In the genomic region with DNA sequence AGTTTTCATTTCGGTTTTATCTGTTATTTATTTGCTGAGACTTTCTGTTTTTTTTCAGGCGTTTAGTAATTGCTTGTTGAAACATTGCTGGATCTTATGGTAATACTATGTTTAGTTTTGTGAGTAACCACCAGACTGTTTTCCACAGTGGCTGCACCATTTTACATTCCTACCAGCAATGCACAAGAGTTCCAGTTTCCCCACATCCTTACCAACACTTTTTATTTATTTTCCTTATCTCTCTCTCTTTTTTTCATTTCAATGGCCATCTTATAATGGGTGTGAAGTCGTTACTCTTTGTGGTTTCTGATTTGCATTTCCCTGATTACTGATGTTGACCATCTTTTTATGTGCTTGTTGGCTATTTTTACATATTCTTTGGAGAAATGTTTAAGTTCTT, we compare ENCODE assay signal across 21 cellular contexts. TPM values are rescaled to one million over a fixed set of nuclear protein-coding genes. Genes with fewer than 3 reads are reported as not detected.
DNase-seq lines count a peak whose midpoint lies in the region; ATAC-seq and TF ChIP-seq lines count a peak whose summit lies in the region.
"Had no signal": no experiment of that assay in that cellular context is flagged by ENCODE, and none has a peak within 500 bp of the region (broad histone marks: within the 10 kb centered on the region; RNA-seq: fewer than 3 reads in every experiment).

No MANE protein-coding gene starts in this region.

- H2AFZ ChIP-seq in OCI-LY7 (ENCODE audit: low read length), result no peak overlapping the region
- H2AFZ ChIP-seq: GM23248 had no signal

- TF ChIP-seq CTCF in activated CD8-positive, alpha-beta T cell treated with anti-CD3 and anti-CD28 coated beads for 36 hours (IDR thresholded peaks at IDR 0.05), result no peak
- no peak for TF ChIP-seq CTCF in OCI-LY7 (conservative IDR thresholded peaks at IDR 0.05; ENCODE audit: low read length)
- no peak for TF ChIP-seq CTCF in endothelial cell (IDR thresholded peaks at IDR 0.05; ENCODE audit: unreplicated experiment)
- TF ChIP-seq CTCF in gastrocnemius medialis (IDR thresholded peaks at IDR 0.05 in 4 of 5, conservative IDR thresholded peaks at IDR 0.05 in 1 of 5), result no peak

- H3K27me3 ChIP-seq in gastrocnemius medialis, result no peaks in the 10 kb centered on the region
- H3K27me3 ChIP-seq: spleen, thyroid gland had no signal

- peaks cover 19% of the 10 kb centered on the region for H3K36me3 Mint-ChIP-seq in activated CD8-positive, alpha-beta T cell treated with anti-CD3 and anti-CD28 coated beads for 36 hours (ENCODE audit: low read depth)
- peaks cover 16% of the 10 kb centered on the region for H3K36me3 Mint-ChIP-seq in activated CD8-positive, alpha-beta T cell treated with anti-CD3 and anti-CD28 coated beads, Interleukin-2, amount 10 ng/mL, durations not matched to agents 7 days and 5 days (ENCODE audit: low read depth)
- no peaks in the 10 kb centered on the region for H3K36me3 Mint-ChIP-seq in endothelial cell (ENCODE audit: low read depth, unreplicated experiment)

- H3K4me1 Mint-ChIP-seq in activated CD8-positive, alpha-beta T cell treated with anti-CD3 and anti-CD28 coated beads for 36 hours (ENCODE audit: low read depth), result peaks cover 64% of the 10 kb centered on the region
- H3K4me1 Mint-ChIP-seq in activated CD8-positive, alpha-beta T cell treated with anti-CD3 and anti-CD28 coated beads, Interleukin-2, amount 10 ng/mL, durations not matched to agents 7 days and 5 days (ENCODE audit: low read depth), result peaks cover 38% of the 10 kb centered on the region
- H3K4me1 Mint-ChIP-seq in endothelial cell (ENCODE audit: unreplicated experiment), result peaks cover 33% of the 10 kb centered on the region

- in situ Hi-C loops in gastrocnemius medialis (cut with MboI; ENCODE audit: low sequenced_read_pairs in 4 of 4), result no loop called here

- DNase-seq in activated CD8-positive, alpha-beta T cell treated with anti-CD3 and anti-CD28 coated beads for 36 hours, result no peak
- DNase-seq in activated CD8-positive, alpha-beta T cell treated with anti-CD3 and anti-CD28 coated beads, Interleukin-2, amount 10 ng/mL, durations not matched to agents 7 days and 5 days, result no peak
- no peak for DNase-seq in OCI-LY7 (ENCODE audit: low spot score)
- no peak for DNase-seq in endothelial cell (ENCODE audit: low spot score)
- no peak for DNase-seq in gastrocnemius medialis
- no peak for DNase-seq in UCSD-AML1 (lab: John Stamatoyannopoulos, UW; ENCODE audit: unreplicated experiment)
- no peak for DNase-seq in stimulated activated CD4-positive, alpha-beta T cell treated with anti-CD3 and anti-CD28 coated beads, Interleukin-15, amount 100 ng/mL, for 24 hours
- DNase-seq: 8988T; activated CD4-positive, CD25-positive, alpha-beta regulatory T cell; activated effector memory CD4-positive, alpha-beta T cell treated with anti-CD3 and anti-CD28 coated beads, Interleukin-2, amount 50 U/mL, for 16 hours; aorta; GM23248; hippocampal formation; kidney glomerular epithelial cell; MM.1S; NCI-H2029; NCI-H510A treated with DMSO at 0.1 percent for 48 hours; spleen; thyroid gland had no signal

- H3K9me3 ChIP-seq in OCI-LY7 (ENCODE audit: low read length) (peaks cover 20% of the 10 kb centered on the region), gastrocnemius medialis (no peaks in the 10 kb centered on the region)
- H3K9me3 ChIP-seq: thyroid gland had no signal

- intact Hi-C loops in activated CD8-positive, alpha-beta T cell treated with anti-CD3 and anti-CD28 coated beads for 36 hours (cut with micrococcal nuclease), result no loop called here
- intact Hi-C loops in OCI-LY7 (cut with micrococcal nuclease; ENCODE audit: unreplicated experiment) (no loop called here), gastrocnemius medialis (cut with DNase I; ENCODE audit: low total_unique reads) (no loop called here)

- no peak for TF ChIP-seq POLR2A in gastrocnemius medialis (IDR thresholded peaks at IDR 0.05)

- H3K36me3 ChIP-seq in OCI-LY7 (ENCODE audit: insufficient read depth, low read length) (peaks cover 23% of the 10 kb centered on the region), gastrocnemius medialis (no peaks in the 10 kb centered on the region)
- H3K36me3 ChIP-seq: thyroid gland had no signal

- H3K9me2 ChIP-seq in OCI-LY7 (ENCODE audit: insufficient read depth, low read length), result no peaks in the 10 kb centered on the region

- peak overlapping the region; percentile 42 for H3K4me2 ChIP-seq in OCI-LY7 (ENCODE audit: low read length)

- H3K27me3 Mint-ChIP-seq in activated CD8-positive, alpha-beta T cell treated with anti-CD3 and anti-CD28 coated beads for 36 hours, result no peaks in the 10 kb centered on the region
- no peaks in the 10 kb centered on the region for H3K27me3 Mint-ChIP-seq in activated CD8-positive, alpha-beta T cell treated with anti-CD3 and anti-CD28 coated beads, Interleukin-2, amount 10 ng/mL, durations not matched to agents 7 days and 5 days (ENCODE audit: low read depth)
- no peaks in the 10 kb centered on the region for H3K27me3 Mint-ChIP-seq in endothelial cell (ENCODE audit: unreplicated experiment)

- H3K27ac ChIP-seq in OCI-LY7 (ENCODE audit: low read depth, low read length, poor library complexity, severe bottlenecking), result peak overlapping the region; percentile 37
- H3K27ac ChIP-seq in gastrocnemius medialis, result peak overlapping the region; percentile 36 to 60 (median 47)
- H3K27ac ChIP-seq: GM23248, spleen, thyroid gland had no signal

- ATAC-seq in activated CD8-positive, alpha-beta T cell treated with anti-CD3 and anti-CD28 coated beads for 36 hours, result no peak
- ATAC-seq in activated CD8-positive, alpha-beta T cell treated with anti-CD3 and anti-CD28 coated beads, Interleukin-2, amount 10 ng/mL, durations not matched to agents 7 days and 5 days, result no peak
- ATAC-seq in gastrocnemius medialis (peak; percentile 59 to 73), GM19463 (IDR thresholded peaks at IDR 0.05; ENCODE audit: unreplicated experiment) (no peak)
- ATAC-seq: Right ventricle myocardium inferior had no signal

- H3K79me2 ChIP-seq in OCI-LY7 (ENCODE audit: insufficient read depth, low read depth, low read length), result peaks cover 100% of the 10 kb centered on the region

- BruUV-seq in OCI-LY7 (replicated peaks; lab: Mats Ljungman, UMichigan), result no TSS peak

- no peaks in the 10 kb centered on the region; the same call in 1 of the 2 replicates for H4K20me1 ChIP-seq in OCI-LY7 (ENCODE audit: insufficient read depth, low read length)

- CTCF ChIA-PET in activated CD8-positive, alpha-beta T cell treated with anti-CD3 and anti-CD28 coated beads for 36 hours (lab: Charles Lee), result interaction anchor here (1.2 to 4.0 kb wide), 7 partner anchors 8 to 78 kb away, joined by 4 to 24 read pairs (median 6); no protein-coding TSS in a partner anchor
- CTCF ChIA-PET in activated CD8-positive, alpha-beta T cell treated with anti-CD3 and anti-CD28 coated beads, Interleukin-2, amount 10 ng/mL, durations not matched to agents 7 days and 5 days (lab: Charles Lee), result interaction anchor here (1.2 to 1.3 kb wide), 2 partner anchors 9 to 16 kb away, joined by 4 to 6 read pairs; no protein-coding TSS in a partner anchor
- CTCF ChIA-PET in OCI-LY7 (lab: Charles Lee; ENCODE audit: unreplicated experiment), result no interaction called here

- POLR2A ChIA-PET in activated CD8-positive, alpha-beta T cell treated with anti-CD3 and anti-CD28 coated beads for 36 hours (lab: Charles Lee), result no interaction called here
- POLR2A ChIA-PET in activated CD8-positive, alpha-beta T cell treated with anti-CD3 and anti-CD28 coated beads, Interleukin-2, amount 10 ng/mL, durations not matched to agents 7 days and 5 days (lab: Charles Lee), result no interaction called here
- POLR2A ChIA-PET in OCI-LY7 (lab: Charles Lee), result interaction anchor here (0.6 to 1.6 kb wide), 2 partner anchors 14 to 18 kb away, joined by 3 to 4 read pairs; no protein-coding TSS in a partner anchor

- no peak overlapping the region for H3K4me3 Mint-ChIP-seq in activated CD8-positive, alpha-beta T cell treated with anti-CD3 and anti-CD28 coated beads for 36 hours
- H3K4me3 Mint-ChIP-seq in activated CD8-positive, alpha-beta T cell treated with anti-CD3 and anti-CD28 coated beads, Interleukin-2, amount 10 ng/mL, durations not matched to agents 7 days and 5 days, result no peak overlapping the region
- no peak overlapping the region for H3K4me3 Mint-ChIP-seq in endothelial cell (ENCODE audit: unreplicated experiment)

- H3K4me1 ChIP-seq in OCI-LY7 (ENCODE audit: insufficient read depth, low read length, poor library complexity, severe bottlenecking) (peaks cover 24% of the 10 kb centered on the region), gastrocnemius medialis (peaks cover 48 to 50% of the 10 kb centered on the region in 2 donors)

- peak overlapping the region; percentile 65 for H3K27ac Mint-ChIP-seq in activated CD8-positive, alpha-beta T cell treated with anti-CD3 and anti-CD28 coated beads for 36 hours
- no peak overlapping the region for H3K27ac Mint-ChIP-seq in activated CD8-positive, alpha-beta T cell treated with anti-CD3 and anti-CD28 coated beads, Interleukin-2, amount 10 ng/mL, durations not matched to agents 7 days and 5 days
- peak overlapping the region; percentile 45 for H3K27ac Mint-ChIP-seq in endothelial cell (ENCODE audit: unreplicated experiment)

- peak overlapping the region; percentile 7 for H3K4me3 ChIP-seq in OCI-LY7 (ENCODE audit: low read depth, low read length, poor library complexity, severe bottlenecking)
- no peak overlapping the region for H3K4me3 ChIP-seq in gastrocnemius medialis
- H3K4me3 ChIP-seq: GM23248, spleen, thyroid gland had no signal

- H3K9me3 Mint-ChIP-seq in activated CD8-positive, alpha-beta T cell treated with anti-CD3 and anti-CD28 coated beads for 36 hours, result peaks cover 3% of the 10 kb centered on the region
- peaks cover 12% of the 10 kb centered on the region for H3K9me3 Mint-ChIP-seq in activated CD8-positive, alpha-beta T cell treated with anti-CD3 and anti-CD28 coated beads, Interleukin-2, amount 10 ng/mL, durations not matched to agents 7 days and 5 days (ENCODE audit: insufficient read depth)
- H3K9me3 Mint-ChIP-seq in endothelial cell (ENCODE audit: unreplicated experiment), result no peaks in the 10 kb centered on the region

RNA-seq across cellular contexts. Expression of a gene that starts 23.7 kb away (rescaled TPM):
- total RNA-seq in activated CD8-positive, alpha-beta T cell treated with anti-CD3 and anti-CD28 coated beads for 36 hours, result 10 to 100 TPM; 37.8 to 39.7 TPM
- total RNA-seq in activated CD8-positive, alpha-beta T cell treated with anti-CD3 and anti-CD28 coated beads, Interleukin-2, amount 10 ng/mL, durations not matched to agents 7 days and 5 days, result 10 to 100 TPM; 34.5 to 38.4 TPM
- 35.2 and 44.1 TPM in 2 replicates for total RNA-seq in OCI-LY7 (2014; rRNA removed; shearing (Covaris generic))
- total RNA-seq in OCI-LY7 (2022) (39.4 and 42.2 TPM in 2 replicates), endothelial cell (ENCODE audit: unreplicated experiment) (45.1 TPM), gastrocnemius medialis (100 to 1,000 TPM in 2 of 4 donors, 10 to 100 TPM in 2; 84.4 to 222 (median 97.6) TPM)

Comparison
In these comparisons a context has a peak if more than half of its experiments do, and no peak if none do; other contexts are left out.
1. ATAC-seq: peak in gastrocnemius medialis (2 of 2); none in activated CD8-positive, alpha-beta T cell treated with anti-CD3 and anti-CD28 coated beads for 36 hours (single experiment), activated CD8-positive, alpha-beta T cell treated with anti-CD3 and anti-CD28 coated beads, Interleukin-2, amount 10 ng/mL, durations not matched to agents 7 days and 5 days (single experiment) and GM19463 (single experiment).